Comparison of ENCODE assay signal across 24 cellular contexts in the genomic region with DNA sequence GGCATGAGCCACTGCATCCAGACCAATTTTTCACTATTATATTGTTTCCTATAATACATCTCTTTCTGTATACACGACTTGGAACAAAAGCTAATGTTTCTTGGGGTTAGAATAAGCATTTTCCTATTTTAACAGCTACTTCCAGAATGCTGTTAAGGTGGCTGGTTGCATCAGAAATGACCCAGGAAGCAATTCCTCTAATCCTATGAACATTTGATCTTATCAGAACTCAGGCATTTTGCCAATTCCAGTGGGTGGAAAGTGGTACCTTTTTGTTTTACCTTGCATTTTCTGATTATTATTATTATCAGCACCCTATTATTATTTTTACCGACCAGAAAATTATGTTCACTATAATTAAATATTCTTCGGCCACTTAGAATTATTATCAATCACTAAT.
"Had no signal": no experiment of that assay in that cellular context is flagged by ENCODE, and none has a peak within 500 bp of the region (broad histone marks: within the 10 kb centered on the region; RNA-seq: fewer than 3 reads in every experiment).

No MANE protein-coding gene starts in this region.

- H3K4me1 ChIP-seq: stomach, suprapubic skin, tibial artery, upper lobe of right lung had no signal

- DNase-seq: islet precursor cell; left ventricle myocardium inferior; midbrain; mucosa of descending colon; naive thymus-derived CD4-positive, alpha-beta T cell; ovary; right cardiac atrium; stimulated activated CD4-positive, alpha-beta T cell treated with anti-CD3 and anti-CD28 coated beads, Interleukin-12 subunit alpha, Interleukin-12 subunit beta, amount 100 ng/mL, for 4 hours; stimulated activated CD4-positive, alpha-beta T cell treated with anti-CD3 and anti-CD28 coated beads, Interleukin-15, amount 100 ng/mL, for 24 hours; stimulated activated CD4-positive, alpha-beta T cell treated with anti-CD3 and anti-CD28 coated beads, Interleukin-2, amount 100 ng/mL, for 24 hours; stimulated activated CD4-positive, alpha-beta T cell treated with anti-CD3 and anti-CD28 coated beads, Interleukin-4, amount 100 ng/mL, for 1 hour; stimulated activated naive B cell treated with anti-CD40 and anti-IgM and Interleukin-4, amounts not matched to agents 10 μg/mL and 1 μg/mL and 100 μg/mL, for 72 hours; stimulated activated naive CD8-positive, alpha-beta T cell treated with anti-CD3 and anti-CD28 coated beads, Interleukin-15, Interleukin-2, amounts not matched to agents 100 U/mL and 50 U/mL, for 24 hours; stomach; tibial artery; upper lobe of right lung had no signal

- ATAC-seq: mucosa of descending colon; naive thymus-derived CD4-positive, alpha-beta T cell; natural killer cell treated with Interleukin-12 subunit alpha and Interleukin-12 subunit beta and Interleukin-15 and Interleukin-18, amount 100 ng/mL, for 72 hours; right cardiac atrium; sciatic nerve; stimulated activated naive B cell treated with anti-CD40 and anti-IgM and Interleukin-4, amounts not matched to agents 10 μg/mL and 1 μg/mL and 100 μg/mL, for 72 hours; stimulated activated naive CD8-positive, alpha-beta T cell treated with anti-CD3 and anti-CD28 coated beads, Interleukin-15, Interleukin-2, amounts not matched to agents 100 U/mL and 50 U/mL, for 24 hours; upper lobe of right lung had no signal

- H3K27ac ChIP-seq: hepatocyte, left ventricle myocardium inferior, ovary, skin epidermis, stomach, suprapubic skin, thoracic aorta, tibial artery, upper lobe of right lung had no signal

- H3K79me2 ChIP-seq: hepatocyte had no signal

- H3K36me3 ChIP-seq: ovary had no signal

- H3K4me3 ChIP-seq: hepatocyte, left ventricle myocardium inferior, lung, mucosa of descending colon, ovary, skin epidermis, stomach, suprapubic skin, thoracic aorta, tibial artery, upper lobe of right lung had no signal

- H3K9me3 ChIP-seq: left ventricle myocardium inferior, mucosa of descending colon, ovary, stomach, suprapubic skin, thoracic aorta, tibial artery, upper lobe of right lung had no signal

- H3K4me2 ChIP-seq: hepatocyte had no signal

- H3K27me3 ChIP-seq: hepatocyte, ovary, stomach, suprapubic skin, tibial artery, upper lobe of right lung had no signal

- H2AFZ ChIP-seq: hepatocyte had no signal

- FAIRE-seq: urothelium cell line had no signal
